8 cellular contexts compared by ENCODE assay signal in genomic region chr12:49342066-49342913, GRCh38. TPM values are rescaled to one million over a fixed set of nuclear protein-coding genes. Genes with fewer than 3 reads are reported as not detected.
DNase-seq lines count a peak whose midpoint lies in the region; ATAC-seq and TF ChIP-seq lines count a peak whose summit lies in the region.

No MANE protein-coding gene starts in this region.

- no peaks in the 10 kb centered on the region for H3K36me3 ChIP-seq in BLaER1 treated with 17β-estradiol and CSF1 and Interleukin-3, amounts not matched to agents 10 nM and 100 nM
- H3K36me3 ChIP-seq in IMR-90 (ENCODE audit: control insufficient read depth, insufficient read depth, low read length) (no peaks in the 10 kb centered on the region), PC-9 (ENCODE audit: low read depth) (no peaks in the 10 kb centered on the region), fibroblast of lung (ENCODE audit: control insufficient read depth, insufficient read depth, low read length) (no peaks in the 10 kb centered on the region)

- peak overlapping the region; percentile 24 to 66 (median 50); a peak in 18 of 20 replicates for H3K4me3 ChIP-seq in BLaER1 treated with 17β-estradiol and CSF1 and Interleukin-3, amounts not matched to agents 10 nM and 100 nM
- H3K4me3 ChIP-seq in IMR-90 (ENCODE audit: insufficient read depth, low read depth, low read length) (peak overlapping the region; percentile 33), PC-9 (no peak overlapping the region), fibroblast of lung (replicated peaks in 1 of 4; ENCODE audit: control extremely low read depth in 1 of 4, insufficient read depth in 1 of 4, low read depth in 3 of 4, low read length in 4 of 4) (peak overlapping the region; percentile 37 to 52 (median 42))

- TF ChIP-seq POLR2A in IMR-90 (IDR thresholded peaks at IDR 0.05; ENCODE audit: low read depth, low read length), result no peak

- in situ Hi-C loops in IMR-90 (cut with MboI; ENCODE audit: low sequenced_read_pairs), result no loop called here

- H3K79me1 ChIP-seq in IMR-90 (ENCODE audit: low read depth in 1 of 2, low read length in 2 of 2), result no peaks in the 10 kb centered on the region

- peak; percentile 69 for TF ChIP-seq CTCF in IMR-90 (conservative IDR thresholded peaks at IDR 0.05; ENCODE audit: low read depth, low read length)
- TF ChIP-seq CTCF in PC-9 (conservative IDR thresholded peaks at IDR 0.05), result peak; percentile 71
- peak; percentile 71 to 73 for TF ChIP-seq CTCF in fibroblast of lung (conservative IDR thresholded peaks at IDR 0.05 in 1 of 2, IDR thresholded peaks at IDR 0.05 in 1 of 2; ENCODE audit: low read depth in 1 of 2, low read length in 2 of 2)

- intact Hi-C loops in IMR-90 (cut with micrococcal nuclease), result no loop called here
- intact Hi-C loops in PC-9 (cut with micrococcal nuclease; ENCODE audit: unreplicated experiment), result loop anchor here (5.0 kb wide), 1 partner anchor 280 kb away; the partner anchor contains the start of gene KMT2D

- peak; percentile 47 for TF ChIP-seq RAD21 in IMR-90 (IDR thresholded peaks at IDR 0.05; ENCODE audit: low read length)

- no TSS peak for BruUV-seq in IMR-90 (replicated peaks; lab: Mats Ljungman, UMichigan)
- BruUV-seq in PC-9 (replicated peaks; lab: Mats Ljungman, UMichigan), result no TSS peak

- no peak overlapping the region for H3K23ac ChIP-seq in IMR-90 (ENCODE audit: low read depth, low read length)

- peak; percentile 66 for DNase-seq in IMR-90
- peak in 1 of 2 experiments; percentile 74 for DNase-seq in PC-9
- DNase-seq in activated T-helper 1 cell treated with Interleukin-2 at 50 U/mL for 16 hours (ENCODE audit: low read depth), result peak; percentile 47
- DNase-seq in fibroblast of lung (ENCODE audit: low read depth in 2 of 2), result peak; percentile 64 to 78
- DNase-seq in naive thymus-derived CD8-positive, alpha-beta T cell, result peak; percentile 53 to 78 (median 66)

- H3K4me1 Mint-ChIP-seq in naive thymus-derived CD8-positive, alpha-beta T cell, result peaks cover 27 to 50% (median 46%) of the 10 kb centered on the region in 4 donors
- peaks cover 55% of the 10 kb centered on the region for H3K4me1 Mint-ChIP-seq in stimulated activated memory B cell treated with anti-CD40 and anti-IgM and Interleukin-4, amounts not matched to agents 10 μg/mL and 1 μg/mL and 100 μg/mL, for 72 hours

- no peak overlapping the region for H4K8ac ChIP-seq in IMR-90 (ENCODE audit: low read depth in 2 of 2, low read length in 2 of 2)

- no peak overlapping the region for H3K18ac ChIP-seq in IMR-90 (ENCODE audit: low read depth, low read length)

- H3K9ac ChIP-seq in BLaER1 treated with 17β-estradiol and CSF1 and Interleukin-3, amounts not matched to agents 10 nM and 100 nM, result peak overlapping the region in 3 of 11 experiments; percentile 15 to 26 (median 15); a peak in 2 of 22 replicates
- H3K9ac ChIP-seq in IMR-90 (ENCODE audit: low read depth, low read length) (no peak overlapping the region), fibroblast of lung (ENCODE audit: insufficient read depth, low read length) (peak overlapping the region; percentile 23)

- no peak overlapping the region for H3K27ac ChIP-seq in BLaER1 treated with 17β-estradiol and CSF1 and Interleukin-3, amounts not matched to agents 10 nM and 100 nM
- H3K27ac ChIP-seq in IMR-90 (ENCODE audit: insufficient read depth, low read length), result no peak overlapping the region
- H3K27ac ChIP-seq in PC-9, result no peak overlapping the region
- H3K27ac ChIP-seq in fibroblast of lung (ENCODE audit: insufficient read depth, low read length), result no peak overlapping the region

- no peak overlapping the region for H2BK15ac ChIP-seq in IMR-90 (ENCODE audit: low read depth, low read length)

- H3K4me3 Mint-ChIP-seq in naive thymus-derived CD8-positive, alpha-beta T cell, result peak overlapping the region; percentile 63 to 85 (median 75)
- peak overlapping the region; percentile 54 for H3K4me3 Mint-ChIP-seq in stimulated activated memory B cell treated with anti-CD40 and anti-IgM and Interleukin-4, amounts not matched to agents 10 μg/mL and 1 μg/mL and 100 μg/mL, for 72 hours

- no peak overlapping the region for H3K56ac ChIP-seq in IMR-90 (ENCODE audit: extremely low read depth, insufficient read depth, low read length)

- no peak overlapping the region for H4K91ac ChIP-seq in IMR-90 (ENCODE audit: insufficient read depth, low read depth, low read length)

- H3K79me2 ChIP-seq in PC-9 (ENCODE audit: low read depth), result no peaks in the 10 kb centered on the region
- H3K79me2 ChIP-seq in fibroblast of lung (ENCODE audit: control insufficient read depth, insufficient read depth, low read length), result no peaks in the 10 kb centered on the region

- no peaks in the 10 kb centered on the region for H3K9me3 Mint-ChIP-seq in naive thymus-derived CD8-positive, alpha-beta T cell
- no peaks in the 10 kb centered on the region for H3K9me3 Mint-ChIP-seq in stimulated activated memory B cell treated with anti-CD40 and anti-IgM and Interleukin-4, amounts not matched to agents 10 μg/mL and 1 μg/mL and 100 μg/mL, for 72 hours

- H3F3A ChIP-seq in PC-9 (ENCODE audit: insufficient read depth, low read depth), result peaks cover 12% of the 10 kb centered on the region; the same call in 1 of the 2 replicates

- peaks cover 99 to 100% (median 100%) of the 10 kb centered on the region in 11 experiments for H3K27me3 ChIP-seq in BLaER1 treated with 17β-estradiol and CSF1 and Interleukin-3, amounts not matched to agents 10 nM and 100 nM
- H3K27me3 ChIP-seq in IMR-90 (ENCODE audit: control insufficient read depth, insufficient read depth, low read length), result peaks cover 88% of the 10 kb centered on the region
- peaks cover 44% of the 10 kb centered on the region for H3K27me3 ChIP-seq in PC-9 (ENCODE audit: insufficient read depth, low read depth)
- H3K27me3 ChIP-seq in fibroblast of lung (ENCODE audit: control insufficient read depth, insufficient read depth, low read length), result peaks cover 61% of the 10 kb centered on the region

- peaks cover 20 to 78% (median 60%) of the 10 kb centered on the region in 5 donors for H3K27me3 Mint-ChIP-seq in naive thymus-derived CD8-positive, alpha-beta T cell
- peaks cover 79% of the 10 kb centered on the region for H3K27me3 Mint-ChIP-seq in stimulated activated memory B cell treated with anti-CD40 and anti-IgM and Interleukin-4, amounts not matched to agents 10 μg/mL and 1 μg/mL and 100 μg/mL, for 72 hours

- dilution Hi-C loops in IMR-90 (cut with HindIII; ENCODE audit: low sequenced_read_pairs, unreplicated experiment), result no loop called here

- H2BK120ac ChIP-seq in IMR-90 (ENCODE audit: low read depth, low read length), result no peak overlapping the region

- 7% methylated on average over 21 of the region's 58 CpGs; no CpG with 5 or more reads in 1 of the 2 experiments for WGBS in IMR-90 (ENCODE audit: extremely low coverage in 2 of 2, insufficient read length in 1 of 2), 2 experiments

- H3K4ac ChIP-seq in IMR-90 (ENCODE audit: low read depth, low read length), result no peak overlapping the region

- no peak overlapping the region for H3K27ac Mint-ChIP-seq in naive thymus-derived CD8-positive, alpha-beta T cell
- no peak overlapping the region for H3K27ac Mint-ChIP-seq in stimulated activated memory B cell treated with anti-CD40 and anti-IgM and Interleukin-4, amounts not matched to agents 10 μg/mL and 1 μg/mL and 100 μg/mL, for 72 hours

- no peaks in the 10 kb centered on the region for H3K9me2 ChIP-seq in PC-9 (ENCODE audit: insufficient read depth)

- CTCF ChIA-PET in IMR-90 (lab: Yijun Ruan, JAX), result interaction anchor here (0.8 to 2.9 kb wide), 6 partner anchors 9 to 163 kb away, joined by 3 to 24 read pairs (median 4); no protein-coding TSS in a partner anchor
- CTCF ChIA-PET in PC-9 (lab: Charles Lee), result interaction anchor here (0.5 to 1.2 kb wide), 4 partner anchors 13 to 322 kb away, joined by 3 to 6 read pairs (median 4); no protein-coding TSS in a partner anchor

- H3K9me3 ChIP-seq in BLaER1 treated with 17β-estradiol and CSF1 and Interleukin-3, amounts not matched to agents 10 nM and 100 nM (replicated peaks in 1 of 11), result no peaks in the 10 kb centered on the region
- H3K9me3 ChIP-seq in IMR-90 (ENCODE audit: control insufficient read depth, insufficient read depth, low read length) (no peaks in the 10 kb centered on the region), PC-9 (ENCODE audit: insufficient read depth, low read depth) (no peaks in the 10 kb centered on the region), fibroblast of lung (ENCODE audit: control insufficient read depth, insufficient read depth, low read depth, low read length) (no peaks in the 10 kb centered on the region)

- H3K14ac ChIP-seq in IMR-90 (replicated peaks; ENCODE audit: low read depth, low read length), result no peak overlapping the region

- no peak overlapping the region for H2AK5ac ChIP-seq in IMR-90 (ENCODE audit: low read depth, low read length)

- H3K36me3 Mint-ChIP-seq in naive thymus-derived CD8-positive, alpha-beta T cell, result peaks cover 0 to 4% (median 0%) of the 10 kb centered on the region in 3 donors
- H3K36me3 Mint-ChIP-seq in stimulated activated memory B cell treated with anti-CD40 and anti-IgM and Interleukin-4, amounts not matched to agents 10 μg/mL and 1 μg/mL and 100 μg/mL, for 72 hours, result no peaks in the 10 kb centered on the region

- no peak overlapping the region for H4K5ac ChIP-seq in IMR-90 (ENCODE audit: low read depth, low read length)

- POLR2A ChIA-PET in IMR-90 (lab: Charles Lee; ENCODE audit: unreplicated experiment) (no interaction called here), PC-9 (lab: Charles Lee; ENCODE audit: unreplicated experiment) (interaction anchor here (0.6 kb wide), 1 partner anchor 100 kb away, joined by 7 read pairs; no protein-coding TSS in a partner anchor)
- POLR2A ChIA-PET in naive thymus-derived CD8-positive, alpha-beta T cell (lab: Charles Lee), result interaction anchor here (0.6 to 1.4 kb wide), 3 partner anchors 10 to 168 kb away, joined by 3 to 5 read pairs (median 4); no protein-coding TSS in a partner anchor

- H3K4me1 ChIP-seq in BLaER1 treated with 17β-estradiol and CSF1 and Interleukin-3, amounts not matched to agents 10 nM and 100 nM, result peaks cover 35 to 58% (median 51%) of the 10 kb centered on the region in 10 experiments
- peaks cover 17% of the 10 kb centered on the region for H3K4me1 ChIP-seq in IMR-90 (ENCODE audit: control insufficient read depth, insufficient read depth, low read length)
- H3K4me1 ChIP-seq in PC-9 (replicated peaks; ENCODE audit: insufficient read depth), result peaks cover 19% of the 10 kb centered on the region
- H3K4me1 ChIP-seq in fibroblast of lung (ENCODE audit: control insufficient read depth, extremely low read depth, insufficient read depth, low read length), result peaks cover 20% of the 10 kb centered on the region

- peaks cover 0 to 93% (median 56%) of the 10 kb centered on the region in 11 experiments; a peak in 19 of 22 replicates for H4K20me1 ChIP-seq in BLaER1 treated with 17β-estradiol and CSF1 and Interleukin-3, amounts not matched to agents 10 nM and 100 nM
- H4K20me1 ChIP-seq in IMR-90 (ENCODE audit: insufficient read depth, low read length), result 0 out of 2 replicates have a peak, but pooled peaks cover 5% of the 10 kb centered on the region
- no peaks in the 10 kb centered on the region for H4K20me1 ChIP-seq in PC-9 (ENCODE audit: insufficient read depth)
- H4K20me1 ChIP-seq in fibroblast of lung (ENCODE audit: control insufficient read depth, extremely low read depth, insufficient read depth, low read length), result no peaks in the 10 kb centered on the region

- H2BK20ac ChIP-seq in IMR-90 (ENCODE audit: low read depth, low read length), result no peak overlapping the region

- peak overlapping the region; percentile 54 to 93 (median 82) for H3K4me2 ChIP-seq in BLaER1 treated with 17β-estradiol and CSF1 and Interleukin-3, amounts not matched to agents 10 nM and 100 nM
- H3K4me2 ChIP-seq in IMR-90 (ENCODE audit: low read depth, low read length), result peak overlapping the region; percentile 72
- H3K4me2 ChIP-seq in PC-9, result peak overlapping the region; percentile 26; the same call in 1 of the 2 replicates
- H3K4me2 ChIP-seq in fibroblast of lung (ENCODE audit: extremely low read depth, insufficient read depth, low read length), result peak overlapping the region; percentile 86

- ATAC-seq in GM19463 (IDR thresholded peaks at IDR 0.05; ENCODE audit: unreplicated experiment) (peak; percentile 60), IMR-90 (ENCODE audit: low read depth) (peak; percentile 83)
- peak; percentile 60 to 69 for ATAC-seq in naive thymus-derived CD8-positive, alpha-beta T cell
- ATAC-seq in stimulated activated memory B cell treated with anti-CD40 and anti-IgM and Interleukin-4, amounts not matched to agents 10 μg/mL and 1 μg/mL and 100 μg/mL, for 72 hours, result peak; percentile 78

- H2BK5ac ChIP-seq in IMR-90 (ENCODE audit: low read depth, low read length, poor library complexity, severe bottlenecking), result no peak overlapping the region

- peak overlapping the region; percentile 73 for H2AK9ac ChIP-seq in IMR-90 (replicated peaks; ENCODE audit: low read depth, low read length, poor library complexity)

- H3K9me1 ChIP-seq in IMR-90 (ENCODE audit: insufficient read depth, low read length), result peaks cover 6% of the 10 kb centered on the region; the same call in 1 of the 2 replicates

- H2AFZ ChIP-seq in IMR-90 (replicated peaks; ENCODE audit: low read length, poor library complexity) (peak overlapping the region; percentile 91), PC-9 (no peak overlapping the region), fibroblast of lung (ENCODE audit: low read length) (peak overlapping the region; percentile 41)

RNA-seq across cellular contexts. Expression of gene DNAJC22, which starts 4.4 kb away (rescaled TPM):
- 6.7 and 8.1 TPM in 2 replicates for total RNA-seq in IMR-90 (2012; rRNA removed)
- 8.1 and 8.2 TPM in 2 replicates for polyA plus RNA-seq in IMR-90 (2012; rRNA removed)
- polyA plus RNA-seq in IMR-90 (2012; cell fraction: cytosol; rRNA removed), result 4.2 and 6.7 TPM in 2 replicates
- 10.5 and 11.0 TPM in 2 replicates for polyA plus RNA-seq in IMR-90 (2012; cell fraction: nucleus; rRNA removed; ENCODE audit: low replicate concordance)
- 3.7 and 4.7 TPM in 2 replicates for total RNA-seq in PC-9 (2021)
- 4.6 and 4.8 TPM in 2 replicates for total RNA-seq in fibroblast of lung
- polyA plus RNA-seq in fibroblast of lung, result 2.4 and 5.7 TPM in 2 replicates
- polyA plus RNA-seq in fibroblast of lung (2012), result 2.5 and 4.6 TPM in 2 replicates
- 2.1 and 8.0 TPM in 2 replicates for polyA minus RNA-seq in fibroblast of lung (ENCODE audit: low replicate concordance)
- not detected for total RNA-seq in naive thymus-derived CD8-positive, alpha-beta T cell
- not detected for polyA plus RNA-seq in naive thymus-derived CD8-positive, alpha-beta T cell

RNA-seq across cellular contexts. Expression of gene C1QL4, which starts 5.3 kb away (rescaled TPM):
- total RNA-seq in IMR-90 (2012; rRNA removed), result 0.18 and 0.28 TPM in 2 replicates
- 0.46 and 0.60 TPM in 2 replicates for polyA plus RNA-seq in IMR-90 (2012; rRNA removed)
- 0.55 and 0.96 TPM in 2 replicates for polyA plus RNA-seq in IMR-90 (2012; cell fraction: cytosol; rRNA removed)
- 0.84 and 1.3 TPM in 2 replicates for polyA plus RNA-seq in IMR-90 (2012; cell fraction: nucleus; rRNA removed; ENCODE audit: low replicate concordance)
- total RNA-seq in PC-9 (2021), result 0.18 and 0.22 TPM in 2 replicates
- total RNA-seq in fibroblast of lung, result 0.17 TPM in 1 of 2 replicates, not detected in the other
- polyA plus RNA-seq in fibroblast of lung, result 0.10 TPM in 1 of 2 replicates, not detected in the other
- polyA plus RNA-seq in fibroblast of lung (2012), result 0.08 and 0.56 TPM in 2 replicates
- polyA minus RNA-seq in fibroblast of lung (ENCODE audit: low replicate concordance), result not detected in 2 replicates
- not detected for total RNA-seq in naive thymus-derived CD8-positive, alpha-beta T cell
- polyA plus RNA-seq in naive thymus-derived CD8-positive, alpha-beta T cell, result not detected

RNA-seq across cellular contexts. Expression of gene TROAP, which starts 19.2 kb away (rescaled TPM):
- total RNA-seq in IMR-90 (2012; rRNA removed) (15.6 and 21.5 TPM in 2 replicates), PC-9 (2021) (79.4 and 79.9 TPM in 2 replicates), fibroblast of lung (0.51 and 6.3 TPM in 2 replicates)
- polyA plus RNA-seq in IMR-90 (2012; rRNA removed) (29.3 and 46.0 TPM in 2 replicates), fibroblast of lung (4.8 and 22.4 TPM in 2 replicates)
- 13.7 and 15.7 TPM in 2 replicates for polyA plus RNA-seq in IMR-90 (2012; cell fraction: cytosol; rRNA removed)
- 36.7 and 80.0 TPM in 2 replicates for polyA plus RNA-seq in IMR-90 (2012; cell fraction: nucleus; rRNA removed; ENCODE audit: low replicate concordance)
- 8.0 and 26.6 TPM in 2 replicates for polyA plus RNA-seq in fibroblast of lung (2012)
- 20.1 and 62.8 TPM in 2 replicates for polyA minus RNA-seq in fibroblast of lung (ENCODE audit: low replicate concordance)
- 1 to 10 TPM in 1 of 2 experiments, under 1 TPM in 1; 0.62 to 1.7 TPM for total RNA-seq in naive thymus-derived CD8-positive, alpha-beta T cell
- polyA plus RNA-seq in naive thymus-derived CD8-positive, alpha-beta T cell, result under 1 TPM in 1 of 3 donors, not detected in 2; 0.24 TPM

RNA-seq across cellular contexts. Expression of gene SPATS2, which starts 25.0 kb away (rescaled TPM):
- total RNA-seq in IMR-90 (2012; rRNA removed) (44.7 and 63.3 TPM in 2 replicates), PC-9 (2021) (65.1 and 84.3 TPM in 2 replicates), fibroblast of lung (14.1 and 22.1 TPM in 2 replicates)
- polyA plus RNA-seq in IMR-90 (2012; rRNA removed) (45.0 and 50.6 TPM in 2 replicates), fibroblast of lung (33.2 and 43.6 TPM in 2 replicates)
- 16.7 and 46.0 TPM in 2 replicates for polyA plus RNA-seq in IMR-90 (2012; cell fraction: cytosol; rRNA removed)
- 23.4 and 62.3 TPM in 2 replicates for polyA plus RNA-seq in IMR-90 (2012; cell fraction: nucleus; rRNA removed; ENCODE audit: low replicate concordance)
- polyA plus RNA-seq in fibroblast of lung (2012), result 22.5 and 23.7 TPM in 2 replicates
- 41.3 and 84.8 TPM in 2 replicates for polyA minus RNA-seq in fibroblast of lung (ENCODE audit: low replicate concordance)
- total RNA-seq in naive thymus-derived CD8-positive, alpha-beta T cell, result 1 to 10 TPM; 5.9 to 6.3 TPM
- polyA plus RNA-seq in naive thymus-derived CD8-positive, alpha-beta T cell, result 1 to 10 TPM; 2.7 to 5.7 (median 3.9) TPM

RNA-seq across cellular contexts. Expression of gene PRPH, which starts 47.3 kb away (rescaled TPM):
- total RNA-seq in IMR-90 (2012; rRNA removed), result not detected in 2 replicates
- not detected in 2 replicates for polyA plus RNA-seq in IMR-90 (2012; rRNA removed)
- polyA plus RNA-seq in IMR-90 (2012; cell fraction: cytosol; rRNA removed), result 0.02 TPM in 1 of 2 replicates, not detected in the other
- polyA plus RNA-seq in IMR-90 (2012; cell fraction: nucleus; rRNA removed; ENCODE audit: low replicate concordance), result 0.29 and 0.49 TPM in 2 replicates
- total RNA-seq in PC-9 (2021), result 0.46 and 0.60 TPM in 2 replicates
- total RNA-seq in fibroblast of lung, result 0.26 and 0.50 TPM in 2 replicates
- polyA plus RNA-seq in fibroblast of lung, result 0.06 and 0.49 TPM in 2 replicates
- 0.75 TPM in 1 of 2 replicates, not detected in the other for polyA plus RNA-seq in fibroblast of lung (2012)
- 0.70 TPM in 1 of 2 replicates, not detected in the other for polyA minus RNA-seq in fibroblast of lung (ENCODE audit: low replicate concordance)
- total RNA-seq in naive thymus-derived CD8-positive, alpha-beta T cell, result not detected
- polyA plus RNA-seq in naive thymus-derived CD8-positive, alpha-beta T cell, result not detected

Comparison
In these comparisons a context has a peak if more than half of its experiments do, and no peak if none do; other contexts are left out.
1. H3K4me2 ChIP-seq: peak in every context shown above with its lines; median percentile 86 in fibroblast of lung; 82 in BLaER1 treated with 17β-estradiol and CSF1 and Interleukin-3, amounts not matched to agents 10 nM and 100 nM; 72 in IMR-90; 26 in PC-9.